In genomic region chr2:203646961-203647360, GRCh38 we compare ENCODE assay signal across 32 cellular contexts. TPM values are rescaled to one million over a fixed set of nuclear protein-coding genes. Genes with fewer than 3 reads are reported as not detected.
"Had no signal": no experiment of that assay in that cellular context is flagged by ENCODE, and none has a peak within 500 bp of the region (broad histone marks: within the 10 kb centered on the region; RNA-seq: fewer than 3 reads in every experiment).

No MANE protein-coding gene starts in this region.

- H3K9me3 ChIP-seq: left lung, lower lobe of right lung, mucosa of descending colon, pancreas, right atrium auricular region, right lobe of liver, testis, thyroid gland, upper lobe of right lung had no signal

- FAIRE-seq: keratinocyte, urothelium cell line had no signal

- ATAC-seq: left cardiac atrium; left lung; lower lobe of right lung; mucosa of descending colon; naive thymus-derived CD4-positive, alpha-beta T cell; pancreas; stimulated activated naive CD8-positive, alpha-beta T cell treated with anti-CD3 and anti-CD28 coated beads, Interleukin-15, amount 100 ng/mL, for 72 hours; upper lobe of right lung had no signal

- H3K4me2 ChIP-seq: smooth muscle cell had no signal

- H3K27me3 Mint-ChIP-seq: naive thymus-derived CD4-positive, alpha-beta T cell; natural killer cell treated with Interleukin-12 subunit alpha and Interleukin-12 subunit beta and Interleukin-15 and Interleukin-18, amount 100 ng/mL, for 72 hours; progenitor cell of endocrine pancreas; stimulated activated naive CD8-positive, alpha-beta T cell treated with anti-CD3 and anti-CD28 coated beads, Interleukin-15, amount 100 ng/mL, for 72 hours had no signal

- H3K4me3 Mint-ChIP-seq: naive thymus-derived CD4-positive, alpha-beta T cell; natural killer cell treated with Interleukin-12 subunit alpha and Interleukin-12 subunit beta and Interleukin-15 and Interleukin-18, amount 100 ng/mL, for 72 hours; neural crest cell; stimulated activated memory B cell treated with anti-CD40 and anti-IgM and Interleukin-4, amounts not matched to agents 10 μg/mL and 1 μg/mL and 100 μg/mL, for 72 hours; stimulated activated naive CD8-positive, alpha-beta T cell treated with anti-CD3 and anti-CD28 coated beads, Interleukin-15, amount 100 ng/mL, for 72 hours had no signal

- H3K27me3 ChIP-seq: left lung, pancreas, right atrium auricular region, right lobe of liver, testis, thyroid gland, upper lobe of right lung had no signal

- H3K27ac ChIP-seq: right atrium auricular region, testis, thyroid gland, upper lobe of right lung had no signal

- H3K4me3 ChIP-seq: left lung, lower lobe of right lung, mucosa of descending colon, pancreas, right atrium auricular region, right lobe of liver, smooth muscle cell, testis, thyroid gland, upper lobe of right lung had no signal

- H3K36me3 ChIP-seq: left lung, lower lobe of right lung, pancreas, right atrium auricular region, right lobe of liver, thyroid gland, upper lobe of right lung had no signal

- DNase-seq: hippocampal formation; kidney glomerular epithelial cell; left cardiac atrium; left lung; lower lobe of right lung; mesendoderm; midbrain; naive thymus-derived CD4-positive, alpha-beta T cell; nucleus accumbens; stimulated activated CD4-positive, alpha-beta T cell treated with anti-CD3 and anti-CD28 coated beads, Interleukin-1b, Interleukin-23, amount 100 ng/mL, for 48 hours; stimulated activated CD4-positive, alpha-beta T cell treated with anti-CD3 and anti-CD28 coated beads, Interleukin-2, amount 100 ng/mL, for 48 hours; stimulated activated CD4-positive, alpha-beta T cell treated with anti-CD3 and anti-CD28 coated beads, Interleukin-4, amount 100 ng/mL, for 4 hours; stimulated activated CD8-positive, alpha-beta memory T cell treated with anti-CD3 and anti-CD28 coated beads, Interleukin-4, amount 100 ng/mL, for 48 hours; stimulated activated naive CD4-positive, alpha-beta T cell treated with Interleukin-2 at 50 U/mL for 16 hours; stimulated activated naive CD8-positive, alpha-beta T cell treated with anti-CD3 and anti-CD28 coated beads, Interleukin-15, amount 100 ng/mL, for 72 hours; testis; thyroid gland; trophoblast cell; upper lobe of right lung had no signal

- H3K4me1 Mint-ChIP-seq: stimulated activated memory B cell treated with anti-CD40 and anti-IgM and Interleukin-4, amounts not matched to agents 10 μg/mL and 1 μg/mL and 100 μg/mL, for 72 hours had no signal

- H3K36me3 Mint-ChIP-seq: naive thymus-derived CD4-positive, alpha-beta T cell; natural killer cell treated with Interleukin-12 subunit alpha and Interleukin-12 subunit beta and Interleukin-15 and Interleukin-18, amount 100 ng/mL, for 72 hours; stimulated activated memory B cell treated with anti-CD40 and anti-IgM and Interleukin-4, amounts not matched to agents 10 μg/mL and 1 μg/mL and 100 μg/mL, for 72 hours had no signal

- H3K9me3 Mint-ChIP-seq: naive thymus-derived CD4-positive, alpha-beta T cell; natural killer cell treated with Interleukin-12 subunit alpha and Interleukin-12 subunit beta and Interleukin-15 and Interleukin-18, amount 100 ng/mL, for 72 hours; stimulated activated naive CD8-positive, alpha-beta T cell treated with anti-CD3 and anti-CD28 coated beads, Interleukin-15, amount 100 ng/mL, for 72 hours had no signal

- H3K27ac Mint-ChIP-seq: natural killer cell treated with Interleukin-12 subunit alpha and Interleukin-12 subunit beta and Interleukin-15 and Interleukin-18, amount 100 ng/mL, for 72 hours; progenitor cell of endocrine pancreas; stimulated activated memory B cell treated with anti-CD40 and anti-IgM and Interleukin-4, amounts not matched to agents 10 μg/mL and 1 μg/mL and 100 μg/mL, for 72 hours had no signal

RNA-seq across cellular contexts. Expression of gene CD28, which starts 59.5 kb away (rescaled TPM):
- total RNA-seq: neural crest cell, osteoblast, progenitor cell of endocrine pancreas, renal cortical epithelial cell, smooth muscle cell had no signal
- polyA plus RNA-seq: smooth muscle cell had no signal
